17 cellular contexts compared by ENCODE assay signal in genomic region chr11:73358071-73358470, GRCh38. TPM values are rescaled to one million over a fixed set of nuclear protein-coding genes. Genes with fewer than 3 reads are reported as not detected.
A peak's percentile ranks its signal among the peaks of the same experiment; 100 is the strongest.
DNase-seq lines count a peak whose midpoint lies in the region; ATAC-seq and TF ChIP-seq lines count a peak whose summit lies in the region.
"Had no signal": no experiment of that assay in that cellular context is flagged by ENCODE, and none has a peak within 500 bp of the region (broad histone marks: within the 10 kb centered on the region; RNA-seq: fewer than 3 reads in every experiment).

No MANE protein-coding gene starts in this region.

- intact Hi-C loops in ascending aorta (cut with DNase I): no loop called here

- H3K27ac Mint-ChIP-seq in stimulated activated naive B cell treated with anti-CD40 and anti-IgM and Interleukin-4, amounts not matched to agents 10 μg/mL and 1 μg/mL and 100 μg/mL, for 72 hours: peak overlapping the region; percentile 9
- peak overlapping the region in 1 of 8 donors; percentile 14 for H3K27ac Mint-ChIP-seq in CD8-positive, alpha-beta memory T cell

- DNase-seq in ascending aorta (ENCODE audit: low spot score in 2 of 2) (no peak), hepatic stellate cell (ENCODE audit: low spot score) (peak; percentile 66), erythroblast (lab: John Stamatoyannopoulos, UW) (no peak)
- DNase-seq in stimulated activated naive B cell treated with anti-CD40 and anti-IgM and Interleukin-4, amounts not matched to agents 10 μg/mL and 1 μg/mL and 100 μg/mL, for 72 hours: no peak
- no peak for DNase-seq in CD8-positive, alpha-beta memory T cell
- DNase-seq: BE2C; Calu3; CD4-positive, alpha-beta memory T cell; HCEC 1CT; NCI-H1092 treated with DMSO at 0.1 percent for 48 hours; NCI-H1694; NCI-H510A treated with DMSO at 0.1 percent for 48 hours; SHP77; SK-N-SH had no signal

- H3K9ac ChIP-seq in BLaER1 treated with 17β-estradiol and CSF1 and Interleukin-3, amounts not matched to agents 10 nM and 100 nM: no peak overlapping the region
- H3K9ac ChIP-seq: SK-N-SH had no signal

- TF ChIP-seq POLR2A in erythroblast (IDR thresholded peaks at IDR 0.05; ENCODE audit: low read length): no peak

- no peaks in the 10 kb centered on the region for H3K9me3 Mint-ChIP-seq in stimulated activated naive B cell treated with anti-CD40 and anti-IgM and Interleukin-4, amounts not matched to agents 10 μg/mL and 1 μg/mL and 100 μg/mL, for 72 hours
- H3K9me3 Mint-ChIP-seq in CD8-positive, alpha-beta memory T cell: no peaks in the 10 kb centered on the region
- H3K9me3 Mint-ChIP-seq: CD4-positive, alpha-beta memory T cell had no signal

- peaks cover 0 to 13% (median 0%) of the 10 kb centered on the region in 11 experiments; a peak in 3 of 22 replicates for H3K36me3 ChIP-seq in BLaER1 treated with 17β-estradiol and CSF1 and Interleukin-3, amounts not matched to agents 10 nM and 100 nM
- H3K36me3 ChIP-seq in ascending aorta: peaks cover 74 to 86% of the 10 kb centered on the region in 2 donors
- no peaks in the 10 kb centered on the region for H3K36me3 ChIP-seq in CD8-positive, alpha-beta memory T cell (ENCODE audit: insufficient read depth, low read length)

- CTCF ChIA-PET in CD8-positive, alpha-beta memory T cell (lab: Charles Lee): interaction anchor here (1.7 to 1.8 kb wide), 2 partner anchors 7 to 35 kb away, joined by 4 to 8 read pairs; no protein-coding TSS in a partner anchor

- no peak overlapping the region for H3K4me3 ChIP-seq in BLaER1 treated with 17β-estradiol and CSF1 and Interleukin-3, amounts not matched to agents 10 nM and 100 nM
- no peak overlapping the region for H3K4me3 ChIP-seq in ascending aorta
- H3K4me3 ChIP-seq in CD8-positive, alpha-beta memory T cell (ENCODE audit: low read length): no peak overlapping the region

- H3K27me3 Mint-ChIP-seq in stimulated activated naive B cell treated with anti-CD40 and anti-IgM and Interleukin-4, amounts not matched to agents 10 μg/mL and 1 μg/mL and 100 μg/mL, for 72 hours: no peaks in the 10 kb centered on the region
- H3K27me3 Mint-ChIP-seq in CD8-positive, alpha-beta memory T cell: no peaks in the 10 kb centered on the region
- H3K27me3 Mint-ChIP-seq: CD4-positive, alpha-beta memory T cell had no signal

- ATAC-seq in stimulated activated naive B cell treated with anti-CD40 and anti-IgM and Interleukin-4, amounts not matched to agents 10 μg/mL and 1 μg/mL and 100 μg/mL, for 72 hours (replicated peaks): no peak
- ATAC-seq in GM19324 (IDR thresholded peaks at IDR 0.05; ENCODE audit: low FRiP score, unreplicated experiment): no peak

- no peaks in the 10 kb centered on the region for H3K27me3 ChIP-seq in BLaER1 treated with 17β-estradiol and CSF1 and Interleukin-3, amounts not matched to agents 10 nM and 100 nM
- H3K27me3 ChIP-seq in ascending aorta: no peaks in the 10 kb centered on the region
- no peaks in the 10 kb centered on the region for H3K27me3 ChIP-seq in CD8-positive, alpha-beta memory T cell (ENCODE audit: insufficient read depth, low read length, poor library complexity, severe bottlenecking)
- H3K27me3 ChIP-seq: BE2C had no signal

- no peak for TF ChIP-seq CTCF in ascending aorta (IDR thresholded peaks at IDR 0.05)

- H4K20me1 ChIP-seq in BLaER1 treated with 17β-estradiol and CSF1 and Interleukin-3, amounts not matched to agents 10 nM and 100 nM: no peaks in the 10 kb centered on the region

- H3K4me1 Mint-ChIP-seq in stimulated activated naive B cell treated with anti-CD40 and anti-IgM and Interleukin-4, amounts not matched to agents 10 μg/mL and 1 μg/mL and 100 μg/mL, for 72 hours: peaks cover 7 to 10% of the 10 kb centered on the region in 2 donors
- H3K4me1 Mint-ChIP-seq in CD8-positive, alpha-beta memory T cell: no peaks in the 10 kb centered on the region

- POLR2A ChIA-PET in CD8-positive, alpha-beta memory T cell (lab: Charles Lee): no interaction called here

- H3K36me3 Mint-ChIP-seq in stimulated activated naive B cell treated with anti-CD40 and anti-IgM and Interleukin-4, amounts not matched to agents 10 μg/mL and 1 μg/mL and 100 μg/mL, for 72 hours: peaks cover 62 to 66% of the 10 kb centered on the region in 2 donors
- H3K36me3 Mint-ChIP-seq in CD8-positive, alpha-beta memory T cell: no peaks in the 10 kb centered on the region
- H3K36me3 Mint-ChIP-seq: CD4-positive, alpha-beta memory T cell had no signal

- no peaks in the 10 kb centered on the region for H3K9me3 ChIP-seq in BLaER1 treated with 17β-estradiol and CSF1 and Interleukin-3, amounts not matched to agents 10 nM and 100 nM (replicated peaks in 1 of 11)
- H3K9me3 ChIP-seq in ascending aorta: no peaks in the 10 kb centered on the region
- no peaks in the 10 kb centered on the region for H3K9me3 ChIP-seq in CD8-positive, alpha-beta memory T cell (ENCODE audit: low read length)
- H3K9me3 ChIP-seq: BE2C, SK-N-SH had no signal

- peak overlapping the region in 2 of 11 experiments; percentile 9 to 86; a peak in 1 of 22 replicates for H3K27ac ChIP-seq in BLaER1 treated with 17β-estradiol and CSF1 and Interleukin-3, amounts not matched to agents 10 nM and 100 nM
- H3K27ac ChIP-seq in ascending aorta: peak overlapping the region; percentile 83 to 84
- H3K27ac ChIP-seq in CD8-positive, alpha-beta memory T cell (ENCODE audit: low read depth, low read length): no peak overlapping the region
- H3K27ac ChIP-seq: HL-60 had no signal

- no peak overlapping the region for H3K4me3 Mint-ChIP-seq in stimulated activated naive B cell treated with anti-CD40 and anti-IgM and Interleukin-4, amounts not matched to agents 10 μg/mL and 1 μg/mL and 100 μg/mL, for 72 hours
- no peak overlapping the region for H3K4me3 Mint-ChIP-seq in CD8-positive, alpha-beta memory T cell
- H3K4me3 Mint-ChIP-seq: CD4-positive, alpha-beta memory T cell had no signal

- peaks cover 41 to 70% (median 64%) of the 10 kb centered on the region in 10 experiments for H3K4me1 ChIP-seq in BLaER1 treated with 17β-estradiol and CSF1 and Interleukin-3, amounts not matched to agents 10 nM and 100 nM
- peaks cover 18 to 35% of the 10 kb centered on the region in 2 donors for H3K4me1 ChIP-seq in ascending aorta
- no peaks in the 10 kb centered on the region for H3K4me1 ChIP-seq in CD8-positive, alpha-beta memory T cell (ENCODE audit: insufficient read depth, low read length)

- H3K4me2 ChIP-seq in BLaER1 treated with 17β-estradiol and CSF1 and Interleukin-3, amounts not matched to agents 10 nM and 100 nM: peak overlapping the region; percentile 18 to 95 (median 87); a peak in 20 of 22 replicates
- H3K4me2 ChIP-seq: SK-N-SH had no signal

RNA-seq across cellular contexts. Expression of gene RELT, which starts 18.1 kb away (rescaled TPM):
- total RNA-seq in ascending aorta: 25.7 TPM
- total RNA-seq in CD8-positive, alpha-beta memory T cell: 10 to 100 TPM; 23.4 TPM
- polyA plus RNA-seq in CD8-positive, alpha-beta memory T cell: 7.5 TPM

RNA-seq across cellular contexts. Expression of gene ARHGEF17, which starts 50.0 kb away (rescaled TPM):
- total RNA-seq in ascending aorta: 193 TPM
- total RNA-seq in CD8-positive, alpha-beta memory T cell: not detected
- not detected for polyA plus RNA-seq in CD8-positive, alpha-beta memory T cell
- polyA plus RNA-seq: CD4-positive, alpha-beta memory T cell had no signal

Comparison
In these comparisons a context has a peak if more than half of its experiments do, and no peak if none do; other contexts are left out.
1. RNA of gene ARHGEF17, which starts 50.0 kb away (total RNA-seq): 193 TPM in ascending aorta (single experiment); not detected in CD8-positive, alpha-beta memory T cell; every median in the first group is over 100 times any median in the second.